In the genomic region with DNA sequence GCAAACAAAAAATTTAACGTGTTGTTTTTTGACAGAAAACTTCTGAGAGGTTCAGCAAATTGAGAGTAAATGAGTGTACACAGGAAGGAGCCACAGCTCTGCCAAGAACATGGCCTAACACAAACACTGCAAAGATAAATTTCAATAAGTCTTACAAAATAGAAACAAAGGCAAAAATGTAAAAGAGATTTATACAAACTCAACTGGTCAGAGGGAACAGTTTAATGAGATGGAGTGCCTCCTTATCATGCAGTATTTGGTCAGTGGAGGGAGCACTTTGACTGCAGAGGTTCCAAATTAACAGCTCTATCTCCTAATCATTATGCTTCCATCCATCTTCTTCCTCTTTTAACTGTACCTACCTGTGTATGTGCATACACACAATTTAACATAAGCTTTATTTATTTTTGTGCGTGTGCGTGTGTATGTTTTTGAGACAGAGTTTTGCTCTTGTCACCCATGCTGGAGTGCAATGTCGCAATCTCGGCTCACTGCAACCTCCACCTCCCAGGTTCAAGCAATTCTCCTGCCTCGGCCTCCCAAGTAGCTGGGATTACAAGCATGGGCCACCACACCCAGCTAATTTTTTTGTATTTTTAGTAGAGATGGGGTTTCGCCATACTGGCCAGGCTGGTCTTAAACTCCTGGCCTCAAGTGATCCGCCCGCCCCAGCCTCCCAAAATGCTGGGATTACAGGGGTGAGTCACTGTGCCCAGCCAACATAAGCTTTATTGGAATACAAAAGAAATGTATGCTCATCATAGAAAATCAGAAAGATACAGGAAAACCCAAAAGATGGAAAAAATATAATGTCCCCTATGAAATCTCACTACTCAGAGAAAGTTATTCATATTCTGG, we compare ENCODE assay signal across 9 cellular contexts.
A peak's percentile ranks its signal among the peaks of the same experiment; 100 is the strongest.
DNase-seq lines count a peak whose midpoint lies in the region; ATAC-seq, FAIRE-seq and TF ChIP-seq lines count a peak whose summit lies in the region.
"Had no signal": no experiment of that assay in that cellular context is flagged by ENCODE, and none has a peak within 500 bp of the region (broad histone marks: within the 10 kb centered on the region; RNA-seq: fewer than 3 reads in every experiment).

No MANE protein-coding gene starts in this region.

- no peak for FAIRE-seq in GM12891 (lab: Jason Lieb, UNC)

- no peak overlapping the region for H2AFZ ChIP-seq in PC-9

- H3K36me3 ChIP-seq in cardiac muscle cell (no peaks in the 10 kb centered on the region), PC-9 (ENCODE audit: low read depth) (0 out of 2 replicates have a peak, but pooled peaks cover 3% of the 10 kb centered on the region), upper lobe of right lung (no peaks in the 10 kb centered on the region)

- peak in 1 of 2 donors; percentile 70 for DNase-seq in cardiac muscle cell (ENCODE audit: low read depth in 1 of 2, low spot score in 1 of 2)
- DNase-seq in Right ventricle myocardium superior, result no peak
- peak in 1 of 2 experiments; percentile 60 for DNase-seq in PC-9
- no peak for DNase-seq in upper lobe of right lung
- DNase-seq in GDM1 (lab: John Stamatoyannopoulos, UW), result no peak
- DNase-seq in GM12891 (ENCODE audit: insufficient read length, low spot score), result no peak

- H3K79me2 ChIP-seq in PC-9 (ENCODE audit: low read depth), result peaks cover 24% of the 10 kb centered on the region

- TF ChIP-seq CTCF in cardiac muscle cell (IDR thresholded peaks at IDR 0.05; ENCODE audit: low read depth, low read length), result peak; percentile 39
- TF ChIP-seq CTCF in PC-9 (conservative IDR thresholded peaks at IDR 0.05), result 0 out of 2 replicates have a peak, but pooled peaks have one; percentile 29
- peak; percentile 31 for TF ChIP-seq CTCF in upper lobe of right lung (IDR thresholded peaks at IDR 0.05)

- H3K4me1 ChIP-seq in cardiac muscle cell (ENCODE audit: low read depth) (no peaks in the 10 kb centered on the region), PC-9 (replicated peaks; ENCODE audit: insufficient read depth) (peaks cover 28% of the 10 kb centered on the region), upper lobe of right lung (peaks cover 19% of the 10 kb centered on the region)

- H3K4me2 ChIP-seq in PC-9, result peak overlapping the region; percentile 29

- no peaks in the 10 kb centered on the region for H3K9me2 ChIP-seq in PC-9 (ENCODE audit: insufficient read depth)

- no peaks in the 10 kb centered on the region for H3K27me3 ChIP-seq in cardiac muscle cell
- no peaks in the 10 kb centered on the region for H3K27me3 ChIP-seq in PC-9 (ENCODE audit: insufficient read depth, low read depth)
- no peaks in the 10 kb centered on the region for H3K27me3 ChIP-seq in upper lobe of right lung

- intact Hi-C loops in Right ventricle myocardium superior (cut with DNase I), result no loop called here
- intact Hi-C loops in PC-9 (cut with micrococcal nuclease; ENCODE audit: unreplicated experiment), result loop anchor here (1.0 kb wide), 1 partner anchor 122 kb away; no protein-coding TSS in a partner anchor
- intact Hi-C loops in upper lobe of right lung (cut with DNase I), result loop anchor here (10.0 kb wide), 1 partner anchor 120 kb away; no protein-coding TSS in a partner anchor

- POLR2A ChIA-PET in PC-9 (lab: Charles Lee; ENCODE audit: unreplicated experiment), result interaction anchor here (0.9 kb wide), 1 partner anchor 110 kb away, joined by 3 read pairs; no protein-coding TSS in a partner anchor

- no peak overlapping the region for H3K4me3 ChIP-seq in cardiac muscle cell
- H3K4me3 ChIP-seq in PC-9, result no peak overlapping the region
- H3K4me3 ChIP-seq in upper lobe of right lung, result no peak overlapping the region

- BruUV-seq in PC-9 (replicated peaks; lab: Mats Ljungman, UMichigan), result no TSS peak

- ATAC-seq in Right ventricle myocardium superior (ENCODE audit: poor library complexity) (no peak), esophagus mucosa (peak; percentile 40), upper lobe of right lung (peak; percentile 60), GM19351 (IDR thresholded peaks at IDR 0.05; ENCODE audit: unreplicated experiment) (no peak)

- CTCF ChIA-PET in PC-9 (lab: Charles Lee), result interaction anchor here (0.6 to 1.4 kb wide), 7 partner anchors 9 to 375 kb away, joined by 3 to 13 read pairs (median 5); no protein-coding TSS in a partner anchor

- no peaks in the 10 kb centered on the region for H4K20me1 ChIP-seq in PC-9 (ENCODE audit: insufficient read depth)

- no peak for TF ChIP-seq POLR2A in GM12891 (IDR thresholded peaks at IDR 0.05; ENCODE audit: low read depth, low read length)

- peaks cover 42% of the 10 kb centered on the region for H3F3A ChIP-seq in PC-9 (ENCODE audit: insufficient read depth, low read depth)

- H3K9me3 ChIP-seq in cardiac muscle cell (ENCODE audit: low read depth), result no peaks in the 10 kb centered on the region
- H3K9me3 ChIP-seq in PC-9 (ENCODE audit: insufficient read depth, low read depth), result no peaks in the 10 kb centered on the region; the same call in 1 of the 2 replicates
- H3K9me3 ChIP-seq in upper lobe of right lung, result no peaks in the 10 kb centered on the region

- H3K27ac ChIP-seq in cardiac muscle cell, result no peak overlapping the region
- H3K27ac ChIP-seq in PC-9, result peak overlapping the region; percentile 16; the same call in 1 of the 2 replicates
- H3K27ac ChIP-seq in upper lobe of right lung, result no peak overlapping the region
- H3K27ac ChIP-seq: C4-2B had no signal

TF ChIP-seq in GM12891, 5 proteins besides CTCF, POLR2A, EP300 and RAD21:
- TF ChIP-seq POU2F2 (IDR thresholded peaks at IDR 0.05; ENCODE audit: low read depth, low read length) (no peak), PAX5 (IDR thresholded peaks at IDR 0.05; ENCODE audit: insufficient read depth, low read length, severe bottlenecking) (no peak), TAF1 (IDR thresholded peaks at IDR 0.05; ENCODE audit: low read depth, low read length) (no peak), SPI1 (IDR thresholded peaks at IDR 0.05; ENCODE audit: low read depth, low read length) (no peak), POLR2AphosphoS5 (IDR thresholded peaks at IDR 0.05; ENCODE audit: low read depth, low read length) (no peak)

Comparison
In these comparisons a context has a peak if more than half of its experiments do, and no peak if none do; other contexts are left out.
1. ATAC-seq: peak in esophagus mucosa (single experiment) and upper lobe of right lung (single experiment); none in Right ventricle myocardium superior (single experiment) and GM19351 (single experiment).
2. Peak in every context shown above with its lines, with median percentiles within 50 percentile points of each other: CTCF ChIP-seq.